In genomic region chr10:13706604-13707003, GRCh38 we compare ENCODE assay signal across 10 cellular contexts.
DNase-seq lines count a peak whose midpoint lies in the region; ATAC-seq, FAIRE-seq and TF ChIP-seq lines count a peak whose summit lies in the region.
"Had no signal": no experiment of that assay in that cellular context is flagged by ENCODE, and none has a peak within 500 bp of the region (broad histone marks: within the 10 kb centered on the region; RNA-seq: fewer than 3 reads in every experiment).

No MANE protein-coding gene starts in this region.

- H3K9me3 ChIP-seq in right atrium auricular region (no peaks in the 10 kb centered on the region), WERI-Rb-1 (ENCODE audit: severe bottlenecking) (no peaks in the 10 kb centered on the region)

- TF ChIP-seq POLR2A in GM12891 (IDR thresholded peaks at IDR 0.05; ENCODE audit: low read depth, low read length) = no peak

- H3K36me3 Mint-ChIP-seq in activated T-helper 1 cell treated with anti-CD3 and anti-CD28 coated beads, Interleukin-12 subunit alpha, Interleukin-12 subunit beta, Interleukin-2, Interleukin-4 antibody, amounts not matched to agents 30 ng/mL and 10 ng/mL and 1 ng/mL, durations not matched to agents 14 hours and 24 hours and 36 hours (ENCODE audit: low read depth) = no peaks in the 10 kb centered on the region

- TF ChIP-seq CTCF in right atrium auricular region (IDR thresholded peaks at IDR 0.05) (no peak), retinal pigment epithelial cell (conservative IDR thresholded peaks at IDR 0.05; ENCODE audit: low read depth, low read length) (no peak), WERI-Rb-1 (IDR thresholded peaks at IDR 0.05; ENCODE audit: low read depth, low read length) (no peak)

- H3K36me3 ChIP-seq in right atrium auricular region = no peaks in the 10 kb centered on the region
- no peaks in the 10 kb centered on the region for H3K36me3 ChIP-seq in WERI-Rb-1

- H3K27ac ChIP-seq in right atrium auricular region = peak overlapping the region; percentile 69 to 79
- no peak overlapping the region for H3K27ac ChIP-seq in WERI-Rb-1

- H3K4me1 ChIP-seq in right atrium auricular region = peaks cover 0 to 72% of the 10 kb centered on the region in 2 donors

- peaks cover 20% of the 10 kb centered on the region for H3K4me1 Mint-ChIP-seq in activated T-helper 1 cell treated with anti-CD3 and anti-CD28 coated beads, Interleukin-12 subunit alpha, Interleukin-12 subunit beta, Interleukin-2, Interleukin-4 antibody, amounts not matched to agents 30 ng/mL and 10 ng/mL and 1 ng/mL, durations not matched to agents 14 hours and 24 hours and 36 hours (ENCODE audit: low read depth)

- intact Hi-C loops in activated T-helper 1 cell treated with anti-CD3 and anti-CD28 coated beads, Interleukin-12 subunit alpha, Interleukin-12 subunit beta, Interleukin-2, Interleukin-4 antibody, amounts not matched to agents 30 ng/mL and 10 ng/mL and 1 ng/mL, durations not matched to agents 14 hours and 24 hours and 36 hours (cut with micrococcal nuclease) = no loop called here

- H3K4me3 ChIP-seq in right atrium auricular region = peak overlapping the region; percentile 54 to 61
- H3K4me3 ChIP-seq in retinal pigment epithelial cell (ENCODE audit: low read length) = peak overlapping the region; percentile 52
- H3K4me3 ChIP-seq in WERI-Rb-1 (ENCODE audit: low read depth, low read length) = no peak overlapping the region

- no peak for ATAC-seq in GM19467 (IDR thresholded peaks at IDR 0.05; ENCODE audit: unreplicated experiment)

- H3K27me3 ChIP-seq in right atrium auricular region (no peaks in the 10 kb centered on the region), WERI-Rb-1 (ENCODE audit: insufficient read depth, low read depth, severe bottlenecking) (no peaks in the 10 kb centered on the region)

- no peaks in the 10 kb centered on the region for H3K9me3 Mint-ChIP-seq in activated T-helper 1 cell treated with anti-CD3 and anti-CD28 coated beads, Interleukin-12 subunit alpha, Interleukin-12 subunit beta, Interleukin-2, Interleukin-4 antibody, amounts not matched to agents 30 ng/mL and 10 ng/mL and 1 ng/mL, durations not matched to agents 14 hours and 24 hours and 36 hours

- H3K27ac Mint-ChIP-seq in activated T-helper 1 cell treated with anti-CD3 and anti-CD28 coated beads, Interleukin-12 subunit alpha, Interleukin-12 subunit beta, Interleukin-2, Interleukin-4 antibody, amounts not matched to agents 30 ng/mL and 10 ng/mL and 1 ng/mL, durations not matched to agents 14 hours and 24 hours and 36 hours = no peak overlapping the region

- no peak for DNase-seq in GM12891 (ENCODE audit: insufficient read length, low spot score)
- DNase-seq in activated T-helper 1 cell treated with anti-CD3 and anti-CD28 coated beads, Interleukin-12 subunit alpha, Interleukin-12 subunit beta, Interleukin-2, Interleukin-4 antibody, amounts not matched to agents 30 ng/mL and 10 ng/mL and 1 ng/mL, durations not matched to agents 14 hours and 24 hours and 36 hours (ENCODE audit: low spot score) = no peak
- no peak for DNase-seq in right atrium auricular region (ENCODE audit: low spot score)
- DNase-seq in retinal pigment epithelial cell (ENCODE audit: low read depth) = no peak
- DNase-seq in GM19238 (ENCODE audit: insufficient read length, low spot score) = no peak
- no peak for DNase-seq in WERI-Rb-1
- no peak for DNase-seq in NCI-H446 (lab: John Stamatoyannopoulos, UW)
- DNase-seq: activated CD4-positive, alpha-beta T cell treated with anti-CD3 and anti-CD28 coated beads for 1 hour; KBM-7 had no signal

- H3K27me3 Mint-ChIP-seq in activated T-helper 1 cell treated with anti-CD3 and anti-CD28 coated beads, Interleukin-12 subunit alpha, Interleukin-12 subunit beta, Interleukin-2, Interleukin-4 antibody, amounts not matched to agents 30 ng/mL and 10 ng/mL and 1 ng/mL, durations not matched to agents 14 hours and 24 hours and 36 hours (ENCODE audit: insufficient read depth) = peaks cover 30% of the 10 kb centered on the region

- peak; percentile 66 for FAIRE-seq in GM12891 (lab: Jason Lieb, UNC)

- peak overlapping the region; percentile 42 for H3K4me3 Mint-ChIP-seq in activated T-helper 1 cell treated with anti-CD3 and anti-CD28 coated beads, Interleukin-12 subunit alpha, Interleukin-12 subunit beta, Interleukin-2, Interleukin-4 antibody, amounts not matched to agents 30 ng/mL and 10 ng/mL and 1 ng/mL, durations not matched to agents 14 hours and 24 hours and 36 hours

TF ChIP-seq in GM12891, 5 proteins besides CTCF, POLR2A, EP300 and RAD21:
- TF ChIP-seq POLR2AphosphoS5 (IDR thresholded peaks at IDR 0.05; ENCODE audit: low read depth, low read length) (no peak), POU2F2 (IDR thresholded peaks at IDR 0.05; ENCODE audit: low read depth, low read length) (no peak), PAX5 (IDR thresholded peaks at IDR 0.05; ENCODE audit: insufficient read depth, low read length, severe bottlenecking) (no peak), TAF1 (IDR thresholded peaks at IDR 0.05; ENCODE audit: low read depth, low read length) (0 out of 2 replicates have a peak, but pooled peaks have one; percentile 11), SPI1 (IDR thresholded peaks at IDR 0.05; ENCODE audit: low read depth, low read length) (no peak)
